In the genomic region with DNA sequence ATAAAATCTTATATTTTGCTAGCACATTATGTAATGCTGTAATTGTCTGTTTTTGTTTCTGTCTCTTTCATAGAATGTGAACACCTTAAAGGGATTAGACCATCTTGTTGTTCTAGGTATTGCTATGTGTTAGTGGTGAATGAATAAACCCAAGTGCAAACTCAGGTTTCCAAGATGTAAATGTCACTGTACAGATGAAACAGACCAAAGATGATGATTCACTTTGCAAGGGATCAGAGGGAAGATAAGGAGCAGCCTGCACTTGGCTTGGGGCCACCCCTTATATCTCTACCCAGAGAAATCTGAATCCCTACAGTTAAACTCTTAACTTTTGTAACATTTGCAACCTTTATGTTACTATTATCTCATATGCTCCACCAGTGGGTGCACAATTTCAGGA, we compare ENCODE assay signal across 1 cellular context.
A peak's percentile ranks its signal among the peaks of the same experiment; 100 is the strongest.
TF ChIP-seq lines count a peak whose summit lies in the region.

No MANE protein-coding gene starts in this region.

TF ChIP-seq in K562, 482 proteins besides CTCF, POLR2A, EP300 and RAD21 (continued from another document and continues in another):
- TF ChIP-seq, protein P1, sequence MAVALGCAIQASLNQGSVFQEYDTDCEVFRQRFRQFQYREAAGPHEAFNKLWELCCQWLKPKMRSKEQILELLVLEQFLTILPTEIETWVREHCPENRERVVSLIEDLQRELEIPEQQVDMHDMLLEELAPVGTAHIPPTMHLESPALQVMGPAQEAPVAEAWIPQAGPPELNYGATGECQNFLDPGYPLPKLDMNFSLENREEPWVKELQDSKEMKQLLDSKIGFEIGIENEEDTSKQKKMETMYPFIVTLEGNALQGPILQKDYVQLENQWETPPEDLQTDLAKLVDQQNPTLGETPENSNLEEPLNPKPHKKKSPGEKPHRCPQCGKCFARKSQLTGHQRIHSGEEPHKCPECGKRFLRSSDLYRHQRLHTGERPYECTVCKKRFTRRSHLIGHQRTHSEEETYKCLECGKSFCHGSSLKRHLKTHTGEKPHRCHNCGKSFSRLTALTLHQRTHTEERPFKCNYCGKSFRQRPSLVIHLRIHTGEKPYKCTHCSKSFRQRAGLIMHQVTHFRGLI (CRISPR knock-in tag; IDR thresholded peaks at IDR 0.05), result no peak
- TF ChIP-seq ZNF436 (CRISPR knock-in tag; IDR thresholded peaks at IDR 0.05) (no peak), RAD51 (IDR thresholded peaks at IDR 0.05; ENCODE audit: borderline replicate concordance, low read depth) (no peak), ZNF175 (CRISPR knock-in tag; IDR thresholded peaks at IDR 0.05; ENCODE audit: low read depth) (no peak), TAF9B (IDR thresholded peaks at IDR 0.05; ENCODE audit: partially characterized antibody) (no peak), TRIM24 (IDR thresholded peaks at IDR 0.05) (peak in 1 of 2 experiments; percentile 59; a peak in 1 of 4 replicates), HDAC6 (IDR thresholded peaks at IDR 0.05; ENCODE audit: low read depth, low read length) (no peak), RBM22 (IDR thresholded peaks at IDR 0.05; ENCODE audit: low read depth, low read length, poor library complexity, severe bottlenecking) (no peak), SAFB (IDR thresholded peaks at IDR 0.05; ENCODE audit: borderline replicate concordance, low read depth, low read length) (no peak), XRCC5 (IDR thresholded peaks at IDR 0.05; ENCODE audit: low read depth, low read length) (no peak), ZNF133 (CRISPR knock-in tag; IDR thresholded peaks at IDR 0.05) (no peak), MAFF (IDR thresholded peaks at IDR 0.05; ENCODE audit: low read length) (peak; percentile 59; the same call in 1 of the 2 replicates), NFIC (IDR thresholded peaks at IDR 0.05) (peak; percentile 95), NFE2L1 (tag; IDR thresholded peaks at IDR 0.05; ENCODE audit: borderline replicate concordance, low read depth) (no peak), HLTF (IDR thresholded peaks at IDR 0.05) (no peak), OTX1 (CRISPR knock-in tag; IDR thresholded peaks at IDR 0.05) (no peak), ZNF507 (tag; conservative IDR thresholded peaks at IDR 0.05) (no peak), ZFP30 (CRISPR knock-in tag; IDR thresholded peaks at IDR 0.05; ENCODE audit: borderline replicate concordance) (no peak), NCOA2 (IDR thresholded peaks at IDR 0.05; ENCODE audit: partially characterized antibody in 2 of 2) (no peak), TCF7L2 (IDR thresholded peaks at IDR 0.05; ENCODE audit: low read depth, low read length) (no peak), XRCC3 (IDR thresholded peaks at IDR 0.05) (no peak), MCM3 (IDR thresholded peaks at IDR 0.05) (no peak), CREM (IDR thresholded peaks at IDR 0.05; ENCODE audit: low read depth) (0 out of 2 replicates have a peak, but pooled peaks have one; percentile 15), SIX5 (IDR thresholded peaks at IDR 0.05; ENCODE audit: borderline replicate concordance in 1 of 2, insufficient read depth in 1 of 2, low read depth in 1 of 2, low read length in 2 of 2) (no peak), ZFPM2 (CRISPR knock-in tag; IDR thresholded peaks at IDR 0.05) (no peak), ZNF780A (CRISPR knock-in tag; IDR thresholded peaks at IDR 0.05) (no peak), MTF1 (CRISPR knock-in tag; IDR thresholded peaks at IDR 0.05; ENCODE audit: borderline replicate concordance) (no peak), ZNF445 (CRISPR knock-in tag; IDR thresholded peaks at IDR 0.05; ENCODE audit: low read depth) (no peak), ELF4 (CRISPR knock-in tag; IDR thresholded peaks at IDR 0.05) (no peak), ADNP (tag; IDR thresholded peaks at IDR 0.05) (0 out of 2 replicates have a peak, but pooled peaks have one; percentile 51), ZNF408 (CRISPR knock-in tag; IDR thresholded peaks at IDR 0.05; ENCODE audit: low read depth) (no peak), SETDB1 (IDR thresholded peaks at IDR 0.05; ENCODE audit: low read length) (no peak), CCAR2 (IDR thresholded peaks at IDR 0.05; ENCODE audit: low read depth, low read length) (no peak), THRAP3 (IDR thresholded peaks at IDR 0.05; ENCODE audit: borderline replicate concordance) (no peak), NR2F6 (CRISPR knock-in tag; IDR thresholded peaks at IDR 0.05) (no peak), ZNF217 (CRISPR knock-in tag; IDR thresholded peaks at IDR 0.05) (no peak), POLR2H (tag; IDR thresholded peaks at IDR 0.05; ENCODE audit: low read depth) (no peak), HEY1 (CRISPR knock-in tag; IDR thresholded peaks at IDR 0.05; ENCODE audit: borderline replicate concordance) (no peak), EHMT2 (IDR thresholded peaks at IDR 0.05) (no peak), PTRF (tag; IDR thresholded peaks at IDR 0.05) (no peak), SP2 (IDR thresholded peaks at IDR 0.05; ENCODE audit: extremely low read depth, low read depth, low read length, poor library complexity, severe bottlenecking) (no peak), SUPT5H (IDR thresholded peaks at IDR 0.05) (no peak)
- TF ChIP-seq, protein P2, sequence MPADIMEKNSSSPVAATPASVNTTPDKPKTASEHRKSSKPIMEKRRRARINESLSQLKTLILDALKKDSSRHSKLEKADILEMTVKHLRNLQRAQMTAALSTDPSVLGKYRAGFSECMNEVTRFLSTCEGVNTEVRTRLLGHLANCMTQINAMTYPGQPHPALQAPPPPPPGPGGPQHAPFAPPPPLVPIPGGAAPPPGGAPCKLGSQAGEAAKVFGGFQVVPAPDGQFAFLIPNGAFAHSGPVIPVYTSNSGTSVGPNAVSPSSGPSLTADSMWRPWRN (IDR thresholded peaks at IDR 0.05; ENCODE audit: low read depth), result peak; percentile 51; the same call in 1 of the 2 replicates
- TF ChIP-seq, protein P3, sequence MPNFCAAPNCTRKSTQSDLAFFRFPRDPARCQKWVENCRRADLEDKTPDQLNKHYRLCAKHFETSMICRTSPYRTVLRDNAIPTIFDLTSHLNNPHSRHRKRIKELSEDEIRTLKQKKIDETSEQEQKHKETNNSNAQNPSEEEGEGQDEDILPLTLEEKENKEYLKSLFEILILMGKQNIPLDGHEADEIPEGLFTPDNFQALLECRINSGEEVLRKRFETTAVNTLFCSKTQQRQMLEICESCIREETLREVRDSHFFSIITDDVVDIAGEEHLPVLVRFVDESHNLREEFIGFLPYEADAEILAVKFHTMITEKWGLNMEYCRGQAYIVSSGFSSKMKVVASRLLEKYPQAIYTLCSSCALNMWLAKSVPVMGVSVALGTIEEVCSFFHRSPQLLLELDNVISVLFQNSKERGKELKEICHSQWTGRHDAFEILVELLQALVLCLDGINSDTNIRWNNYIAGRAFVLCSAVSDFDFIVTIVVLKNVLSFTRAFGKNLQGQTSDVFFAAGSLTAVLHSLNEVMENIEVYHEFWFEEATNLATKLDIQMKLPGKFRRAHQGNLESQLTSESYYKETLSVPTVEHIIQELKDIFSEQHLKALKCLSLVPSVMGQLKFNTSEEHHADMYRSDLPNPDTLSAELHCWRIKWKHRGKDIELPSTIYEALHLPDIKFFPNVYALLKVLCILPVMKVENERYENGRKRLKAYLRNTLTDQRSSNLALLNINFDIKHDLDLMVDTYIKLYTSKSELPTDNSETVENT (CRISPR knock-in tag; IDR thresholded peaks at IDR 0.05), result no peak
- TF ChIP-seq, protein P4, sequence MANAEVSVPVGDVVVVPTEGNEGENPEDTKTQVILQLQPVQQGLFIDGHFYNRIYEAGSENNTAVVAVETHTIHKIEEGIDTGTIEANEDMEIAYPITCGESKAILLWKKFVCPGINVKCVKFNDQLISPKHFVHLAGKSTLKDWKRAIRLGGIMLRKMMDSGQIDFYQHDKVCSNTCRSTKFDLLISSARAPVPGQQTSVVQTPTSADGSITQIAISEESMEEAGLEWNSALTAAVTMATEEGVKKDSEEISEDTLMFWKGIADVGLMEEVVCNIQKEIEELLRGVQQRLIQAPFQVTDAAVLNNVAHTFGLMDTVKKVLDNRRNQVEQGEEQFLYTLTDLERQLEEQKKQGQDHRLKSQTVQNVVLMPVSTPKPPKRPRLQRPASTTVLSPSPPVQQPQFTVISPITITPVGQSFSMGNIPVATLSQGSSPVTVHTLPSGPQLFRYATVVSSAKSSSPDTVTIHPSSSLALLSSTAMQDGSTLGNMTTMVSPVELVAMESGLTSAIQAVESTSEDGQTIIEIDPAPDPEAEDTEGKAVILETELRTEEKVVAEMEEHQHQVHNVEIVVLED (CRISPR knock-in tag; IDR thresholded peaks at IDR 0.05), result no peak
- TF ChIP-seq, protein P5, sequence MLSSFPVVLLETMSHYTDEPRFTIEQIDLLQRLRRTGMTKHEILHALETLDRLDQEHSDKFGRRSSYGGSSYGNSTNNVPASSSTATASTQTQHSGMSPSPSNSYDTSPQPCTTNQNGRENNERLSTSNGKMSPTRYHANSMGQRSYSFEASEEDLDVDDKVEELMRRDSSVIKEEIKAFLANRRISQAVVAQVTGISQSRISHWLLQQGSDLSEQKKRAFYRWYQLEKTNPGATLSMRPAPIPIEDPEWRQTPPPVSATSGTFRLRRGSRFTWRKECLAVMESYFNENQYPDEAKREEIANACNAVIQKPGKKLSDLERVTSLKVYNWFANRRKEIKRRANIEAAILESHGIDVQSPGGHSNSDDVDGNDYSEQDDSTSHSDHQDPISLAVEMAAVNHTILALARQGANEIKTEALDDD (IDR thresholded peaks at IDR 0.05), result peak; percentile 61
- TF ChIP-seq, protein P6, sequence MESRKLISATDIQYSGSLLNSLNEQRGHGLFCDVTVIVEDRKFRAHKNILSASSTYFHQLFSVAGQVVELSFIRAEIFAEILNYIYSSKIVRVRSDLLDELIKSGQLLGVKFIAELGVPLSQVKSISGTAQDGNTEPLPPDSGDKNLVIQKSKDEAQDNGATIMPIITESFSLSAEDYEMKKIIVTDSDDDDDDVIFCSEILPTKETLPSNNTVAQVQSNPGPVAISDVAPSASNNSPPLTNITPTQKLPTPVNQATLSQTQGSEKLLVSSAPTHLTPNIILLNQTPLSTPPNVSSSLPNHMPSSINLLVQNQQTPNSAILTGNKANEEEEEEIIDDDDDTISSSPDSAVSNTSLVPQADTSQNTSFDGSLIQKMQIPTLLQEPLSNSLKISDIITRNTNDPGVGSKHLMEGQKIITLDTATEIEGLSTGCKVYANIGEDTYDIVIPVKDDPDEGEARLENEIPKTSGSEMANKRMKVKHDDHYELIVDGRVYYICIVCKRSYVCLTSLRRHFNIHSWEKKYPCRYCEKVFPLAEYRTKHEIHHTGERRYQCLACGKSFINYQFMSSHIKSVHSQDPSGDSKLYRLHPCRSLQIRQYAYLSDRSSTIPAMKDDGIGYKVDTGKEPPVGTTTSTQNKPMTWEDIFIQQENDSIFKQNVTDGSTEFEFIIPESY (CRISPR knock-in tag; IDR thresholded peaks at IDR 0.05), result no peak
- TF ChIP-seq, protein P7, sequence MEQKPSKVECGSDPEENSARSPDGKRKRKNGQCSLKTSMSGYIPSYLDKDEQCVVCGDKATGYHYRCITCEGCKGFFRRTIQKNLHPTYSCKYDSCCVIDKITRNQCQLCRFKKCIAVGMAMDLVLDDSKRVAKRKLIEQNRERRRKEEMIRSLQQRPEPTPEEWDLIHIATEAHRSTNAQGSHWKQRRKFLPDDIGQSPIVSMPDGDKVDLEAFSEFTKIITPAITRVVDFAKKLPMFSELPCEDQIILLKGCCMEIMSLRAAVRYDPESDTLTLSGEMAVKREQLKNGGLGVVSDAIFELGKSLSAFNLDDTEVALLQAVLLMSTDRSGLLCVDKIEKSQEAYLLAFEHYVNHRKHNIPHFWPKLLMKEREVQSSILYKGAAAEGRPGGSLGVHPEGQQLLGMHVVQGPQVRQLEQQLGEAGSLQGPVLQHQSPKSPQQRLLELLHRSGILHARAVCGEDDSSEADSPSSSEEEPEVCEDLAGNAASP (IDR thresholded peaks at IDR 0.05), result no peak
- TF ChIP-seq, protein P8, sequence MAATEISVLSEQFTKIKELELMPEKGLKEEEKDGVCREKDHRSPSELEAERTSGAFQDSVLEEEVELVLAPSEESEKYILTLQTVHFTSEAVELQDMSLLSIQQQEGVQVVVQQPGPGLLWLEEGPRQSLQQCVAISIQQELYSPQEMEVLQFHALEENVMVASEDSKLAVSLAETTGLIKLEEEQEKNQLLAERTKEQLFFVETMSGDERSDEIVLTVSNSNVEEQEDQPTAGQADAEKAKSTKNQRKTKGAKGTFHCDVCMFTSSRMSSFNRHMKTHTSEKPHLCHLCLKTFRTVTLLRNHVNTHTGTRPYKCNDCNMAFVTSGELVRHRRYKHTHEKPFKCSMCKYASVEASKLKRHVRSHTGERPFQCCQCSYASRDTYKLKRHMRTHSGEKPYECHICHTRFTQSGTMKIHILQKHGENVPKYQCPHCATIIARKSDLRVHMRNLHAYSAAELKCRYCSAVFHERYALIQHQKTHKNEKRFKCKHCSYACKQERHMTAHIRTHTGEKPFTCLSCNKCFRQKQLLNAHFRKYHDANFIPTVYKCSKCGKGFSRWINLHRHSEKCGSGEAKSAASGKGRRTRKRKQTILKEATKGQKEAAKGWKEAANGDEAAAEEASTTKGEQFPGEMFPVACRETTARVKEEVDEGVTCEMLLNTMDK (IDR thresholded peaks at IDR 0.05; ENCODE audit: borderline replicate concordance, insufficient read depth, low read depth, low read length, poor library complexity, severe bottlenecking), result no peak
- TF ChIP-seq, protein P9, sequence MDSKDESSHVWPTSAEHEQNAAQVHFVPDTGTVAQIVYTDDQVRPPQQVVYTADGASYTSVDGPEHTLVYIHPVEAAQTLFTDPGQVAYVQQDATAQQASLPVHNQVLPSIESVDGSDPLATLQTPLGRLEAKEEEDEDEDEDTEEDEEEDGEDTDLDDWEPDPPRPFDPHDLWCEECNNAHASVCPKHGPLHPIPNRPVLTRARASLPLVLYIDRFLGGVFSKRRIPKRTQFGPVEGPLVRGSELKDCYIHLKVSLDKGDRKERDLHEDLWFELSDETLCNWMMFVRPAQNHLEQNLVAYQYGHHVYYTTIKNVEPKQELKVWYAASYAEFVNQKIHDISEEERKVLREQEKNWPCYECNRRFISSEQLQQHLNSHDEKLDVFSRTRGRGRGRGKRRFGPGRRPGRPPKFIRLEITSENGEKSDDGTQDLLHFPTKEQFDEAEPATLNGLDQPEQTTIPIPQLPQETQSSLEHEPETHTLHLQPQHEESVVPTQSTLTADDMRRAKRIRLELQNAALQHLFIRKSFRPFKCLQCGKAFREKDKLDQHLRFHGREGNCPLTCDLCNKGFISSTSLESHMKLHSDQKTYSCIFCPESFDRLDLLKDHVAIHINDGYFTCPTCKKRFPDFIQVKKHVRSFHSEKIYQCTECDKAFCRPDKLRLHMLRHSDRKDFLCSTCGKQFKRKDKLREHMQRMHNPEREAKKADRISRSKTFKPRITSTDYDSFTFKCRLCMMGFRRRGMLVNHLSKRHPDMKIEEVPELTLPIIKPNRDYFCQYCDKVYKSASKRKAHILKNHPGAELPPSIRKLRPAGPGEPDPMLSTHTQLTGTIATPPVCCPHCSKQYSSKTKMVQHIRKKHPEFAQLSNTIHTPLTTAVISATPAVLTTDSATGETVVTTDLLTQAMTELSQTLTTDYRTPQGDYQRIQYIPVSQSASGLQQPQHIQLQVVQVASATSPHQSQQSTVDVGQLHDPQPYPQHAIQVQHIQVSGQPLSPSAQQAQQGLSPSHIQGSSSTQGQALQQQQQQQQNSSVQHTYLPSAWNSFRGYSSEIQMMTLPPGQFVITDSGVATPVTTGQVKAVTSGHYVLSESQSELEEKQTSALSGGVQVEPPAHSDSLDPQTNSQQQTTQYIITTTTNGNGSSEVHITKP (IDR thresholded peaks at IDR 0.05; ENCODE audit: partially characterized antibody), result no peak
- TF ChIP-seq, protein P10, sequence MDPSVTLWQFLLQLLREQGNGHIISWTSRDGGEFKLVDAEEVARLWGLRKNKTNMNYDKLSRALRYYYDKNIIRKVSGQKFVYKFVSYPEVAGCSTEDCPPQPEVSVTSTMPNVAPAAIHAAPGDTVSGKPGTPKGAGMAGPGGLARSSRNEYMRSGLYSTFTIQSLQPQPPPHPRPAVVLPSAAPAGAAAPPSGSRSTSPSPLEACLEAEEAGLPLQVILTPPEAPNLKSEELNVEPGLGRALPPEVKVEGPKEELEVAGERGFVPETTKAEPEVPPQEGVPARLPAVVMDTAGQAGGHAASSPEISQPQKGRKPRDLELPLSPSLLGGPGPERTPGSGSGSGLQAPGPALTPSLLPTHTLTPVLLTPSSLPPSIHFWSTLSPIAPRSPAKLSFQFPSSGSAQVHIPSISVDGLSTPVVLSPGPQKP (CRISPR knock-in tag; IDR thresholded peaks at IDR 0.05), result no peak
